ENCODE assay signal across 12 cellular contexts in genomic region chr19:31127132-31127967, GRCh38.
DNase-seq lines count a peak whose midpoint lies in the region; ATAC-seq and TF ChIP-seq lines count a peak whose summit lies in the region.
"Had no signal": no experiment of that assay in that cellular context is flagged by ENCODE, and none has a peak within 500 bp of the region (broad histone marks: within the 10 kb centered on the region; RNA-seq: fewer than 3 reads in every experiment).

No MANE protein-coding gene starts in this region.

- peak; percentile 51 for ATAC-seq in activated CD4-positive, alpha-beta T cell treated with anti-CD3 and anti-CD28 coated beads for 36 hours
- no peak for ATAC-seq in WTC11
- no peak for ATAC-seq in omental fat pad (ENCODE audit: low FRiP score)
- ATAC-seq in T-helper 17 cell = no peak
- ATAC-seq: left ventricle myocardium superior had no signal

- H3K4me1 Mint-ChIP-seq in activated CD4-positive, alpha-beta T cell treated with anti-CD3 and anti-CD28 coated beads for 36 hours = no peaks in the 10 kb centered on the region
- H3K4me1 Mint-ChIP-seq in WTC11 (peaks cover 5% of the 10 kb centered on the region), T-helper 17 cell (peaks cover 4% of the 10 kb centered on the region)

- CTCF ChIA-PET in activated CD4-positive, alpha-beta T cell treated with anti-CD3 and anti-CD28 coated beads for 36 hours (lab: Charles Lee) = interaction anchor here (0.6 kb wide), 2 partner anchors 14 to 1259 kb away, joined by 3 read pairs; no protein-coding TSS in a partner anchor
- CTCF ChIA-PET in WTC11 (lab: Charles Lee) = interaction anchor here (0.6 kb wide), 1 partner anchor 238 kb away, joined by 4 read pairs; no protein-coding TSS in a partner anchor

- peaks cover 10% of the 10 kb centered on the region for H3K4me1 ChIP-seq in hepatocyte (ENCODE audit: insufficient read depth)

- H4K20me1 ChIP-seq in hepatocyte (ENCODE audit: insufficient read depth, poor library complexity, severe bottlenecking) = no peaks in the 10 kb centered on the region

- H2AFZ ChIP-seq in hepatocyte = peak overlapping the region; percentile 9

- no peaks in the 10 kb centered on the region for H3K9me2 ChIP-seq in hepatocyte (replicated peaks; ENCODE audit: insufficient read depth)

- H3K36me3 Mint-ChIP-seq in activated CD4-positive, alpha-beta T cell treated with anti-CD3 and anti-CD28 coated beads for 36 hours (ENCODE audit: low read depth) = no peaks in the 10 kb centered on the region
- no peaks in the 10 kb centered on the region for H3K36me3 Mint-ChIP-seq in WTC11
- H3K36me3 Mint-ChIP-seq in T-helper 17 cell (ENCODE audit: low read depth) = no peaks in the 10 kb centered on the region

- H3K4me3 ChIP-seq in hepatocyte = no peak overlapping the region

- TF ChIP-seq CTCF in WTC11 (IDR thresholded peaks at IDR 0.05) = no peak
- no peak for TF ChIP-seq CTCF in hepatocyte (IDR thresholded peaks at IDR 0.05; ENCODE audit: poor library complexity)
- no peak for TF ChIP-seq CTCF in omental fat pad (IDR thresholded peaks at IDR 0.05)

- H3K4me2 ChIP-seq in hepatocyte = peak overlapping the region; percentile 5

- peaks cover under 1% of the 10 kb centered on the region for H3K27me3 Mint-ChIP-seq in activated CD4-positive, alpha-beta T cell treated with anti-CD3 and anti-CD28 coated beads for 36 hours
- no peaks in the 10 kb centered on the region for H3K27me3 Mint-ChIP-seq in WTC11 (ENCODE audit: low read depth)
- H3K27me3 Mint-ChIP-seq in T-helper 17 cell = peaks cover 21% of the 10 kb centered on the region

- WGBS in hepatocyte (ENCODE audit: low lambda C conversion rate, missing lambda C conversion rate) = 52% methylated on average over 14 of the region's 14 CpGs

- H3K9me3 Mint-ChIP-seq in activated CD4-positive, alpha-beta T cell treated with anti-CD3 and anti-CD28 coated beads for 36 hours (ENCODE audit: low read depth) = no peaks in the 10 kb centered on the region
- peaks cover 22% of the 10 kb centered on the region for H3K9me3 Mint-ChIP-seq in WTC11

- no peaks in the 10 kb centered on the region for H3K36me3 ChIP-seq in hepatocyte (replicated peaks; ENCODE audit: insufficient read depth, low read depth)

- H3K4me3 Mint-ChIP-seq in activated CD4-positive, alpha-beta T cell treated with anti-CD3 and anti-CD28 coated beads for 36 hours = no peak overlapping the region
- H3K4me3 Mint-ChIP-seq in WTC11 (no peak overlapping the region), T-helper 17 cell (no peak overlapping the region)

- no peak overlapping the region for H3K27ac Mint-ChIP-seq in activated CD4-positive, alpha-beta T cell treated with anti-CD3 and anti-CD28 coated beads for 36 hours
- 0 out of 2 replicates have a peak overlapping the region, but pooled peaks have one; percentile 53 for H3K27ac Mint-ChIP-seq in WTC11
- H3K27ac Mint-ChIP-seq in T-helper 17 cell = no peak overlapping the region

- H3K9me3 ChIP-seq in hepatocyte (ENCODE audit: low read depth) (no peaks in the 10 kb centered on the region), T-helper 17 cell (ENCODE audit: control insufficient read depth, low read length, poor library complexity, severe bottlenecking) (no peaks in the 10 kb centered on the region)

- peak overlapping the region; percentile 73 for H3K27ac ChIP-seq in hepatocyte
- H3K27ac ChIP-seq: 22Rv1 had no signal

- POLR2A ChIA-PET in activated CD4-positive, alpha-beta T cell treated with anti-CD3 and anti-CD28 coated beads for 36 hours (lab: Charles Lee) = no interaction called here
- POLR2A ChIA-PET in WTC11 (lab: Charles Lee) = no interaction called here

- intact Hi-C loops in activated CD4-positive, alpha-beta T cell treated with anti-CD3 and anti-CD28 coated beads for 36 hours (cut with DNase I, micrococcal nuclease) = no loop called here

- DNase-seq in activated CD4-positive, alpha-beta T cell treated with anti-CD3 and anti-CD28 coated beads for 36 hours = no peak
- DNase-seq in activated CD4-positive, alpha-beta T cell treated with anti-CD3 and anti-CD28 coated beads for 1 hour = no peak
- DNase-seq in WTC11 (ENCODE audit: low spot score) = no peak
- DNase-seq in hepatocyte (ENCODE audit: low spot score) = peak; percentile 60
- peak; percentile 61 for DNase-seq in stromal cell of bone marrow (ENCODE audit: low read depth)
- no peak for DNase-seq in NCI-H1048 (lab: John Stamatoyannopoulos, UW)
- DNase-seq in omental fat pad (ENCODE audit: low spot score) = no peak
- no peak for DNase-seq in T-helper 17 cell
- DNase-seq: KBM-7; left ventricle myocardium superior; stimulated activated CD4-positive, alpha-beta T cell treated with anti-CD3 and anti-CD28 coated beads, Interleukin-2, amount 100 ng/mL, for 24 hours had no signal

- H3K27me3 ChIP-seq in hepatocyte = no peaks in the 10 kb centered on the region

- no peaks in the 10 kb centered on the region for H3K79me2 ChIP-seq in hepatocyte

TF ChIP-seq in WTC11, 78 proteins besides CTCF, POLR2A, EP300 and RAD21:
- TF ChIP-seq ZNF396 (CRISPR knock-in tag; IDR thresholded peaks at IDR 0.05; ENCODE audit: borderline replicate concordance) = no peak
- TF ChIP-seq, protein P1, sequence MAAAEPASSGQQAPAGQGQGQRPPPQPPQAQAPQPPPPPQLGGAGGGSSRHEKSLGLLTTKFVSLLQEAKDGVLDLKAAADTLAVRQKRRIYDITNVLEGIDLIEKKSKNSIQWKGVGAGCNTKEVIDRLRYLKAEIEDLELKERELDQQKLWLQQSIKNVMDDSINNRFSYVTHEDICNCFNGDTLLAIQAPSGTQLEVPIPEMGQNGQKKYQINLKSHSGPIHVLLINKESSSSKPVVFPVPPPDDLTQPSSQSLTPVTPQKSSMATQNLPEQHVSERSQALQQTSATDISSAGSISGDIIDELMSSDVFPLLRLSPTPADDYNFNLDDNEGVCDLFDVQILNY (CRISPR knock-in tag; IDR thresholded peaks at IDR 0.05) = no peak
- no peak for TF ChIP-seq USF2 (CRISPR knock-in tag; IDR thresholded peaks at IDR 0.05)
- TF ChIP-seq NR1H2 (CRISPR knock-in tag; IDR thresholded peaks at IDR 0.05) = no peak
- TF ChIP-seq, protein P2, sequence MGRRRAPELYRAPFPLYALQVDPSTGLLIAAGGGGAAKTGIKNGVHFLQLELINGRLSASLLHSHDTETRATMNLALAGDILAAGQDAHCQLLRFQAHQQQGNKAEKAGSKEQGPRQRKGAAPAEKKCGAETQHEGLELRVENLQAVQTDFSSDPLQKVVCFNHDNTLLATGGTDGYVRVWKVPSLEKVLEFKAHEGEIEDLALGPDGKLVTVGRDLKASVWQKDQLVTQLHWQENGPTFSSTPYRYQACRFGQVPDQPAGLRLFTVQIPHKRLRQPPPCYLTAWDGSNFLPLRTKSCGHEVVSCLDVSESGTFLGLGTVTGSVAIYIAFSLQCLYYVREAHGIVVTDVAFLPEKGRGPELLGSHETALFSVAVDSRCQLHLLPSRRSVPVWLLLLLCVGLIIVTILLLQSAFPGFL (CRISPR knock-in tag; IDR thresholded peaks at IDR 0.05; ENCODE audit: borderline replicate concordance) = no peak
- TF ChIP-seq, protein P3, sequence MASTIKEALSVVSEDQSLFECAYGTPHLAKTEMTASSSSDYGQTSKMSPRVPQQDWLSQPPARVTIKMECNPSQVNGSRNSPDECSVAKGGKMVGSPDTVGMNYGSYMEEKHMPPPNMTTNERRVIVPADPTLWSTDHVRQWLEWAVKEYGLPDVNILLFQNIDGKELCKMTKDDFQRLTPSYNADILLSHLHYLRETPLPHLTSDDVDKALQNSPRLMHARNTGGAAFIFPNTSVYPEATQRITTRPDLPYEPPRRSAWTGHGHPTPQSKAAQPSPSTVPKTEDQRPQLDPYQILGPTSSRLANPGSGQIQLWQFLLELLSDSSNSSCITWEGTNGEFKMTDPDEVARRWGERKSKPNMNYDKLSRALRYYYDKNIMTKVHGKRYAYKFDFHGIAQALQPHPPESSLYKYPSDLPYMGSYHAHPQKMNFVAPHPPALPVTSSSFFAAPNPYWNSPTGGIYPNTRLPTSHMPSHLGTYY (CRISPR knock-in tag; IDR thresholded peaks at IDR 0.05) = no peak
- no peak for TF ChIP-seq ETV6 (CRISPR knock-in tag; IDR thresholded peaks at IDR 0.05)
- TF ChIP-seq TEAD1 (CRISPR knock-in tag; IDR thresholded peaks at IDR 0.05) = no peak

Comparison
In these comparisons a context has a peak if more than half of its experiments do, and no peak if none do; other contexts are left out.
1. DNase-seq: peak in hepatocyte (single experiment) and stromal cell of bone marrow (single experiment); none in activated CD4-positive, alpha-beta T cell treated with anti-CD3 and anti-CD28 coated beads for 36 hours (single experiment), activated CD4-positive, alpha-beta T cell treated with anti-CD3 and anti-CD28 coated beads for 1 hour (single experiment), WTC11 (single experiment), NCI-H1048 (single experiment), omental fat pad (single experiment) and T-helper 17 cell (0 of 3).